ENCODE assay signal across 1 cellular context in the genomic region with DNA sequence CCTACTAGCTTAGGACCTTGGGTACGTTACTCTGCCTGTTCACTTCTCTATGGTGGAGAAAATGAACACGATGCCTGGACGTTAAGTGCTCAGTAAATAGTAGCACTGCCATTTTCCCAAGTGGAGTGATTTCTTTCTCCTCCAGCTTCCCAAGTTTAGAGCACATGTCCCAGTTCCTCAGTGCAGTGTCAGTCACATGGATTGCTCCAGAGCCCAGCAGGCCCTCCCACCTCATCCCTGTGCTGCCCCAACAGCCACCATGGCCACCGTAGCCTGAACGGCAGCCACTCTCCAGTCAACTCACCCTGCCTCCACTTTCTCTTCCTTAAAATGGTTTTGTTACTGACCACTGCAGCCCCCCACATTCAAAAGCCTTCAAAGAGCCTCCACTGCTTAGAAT.
TF ChIP-seq lines count a peak whose summit lies in the region.

No MANE protein-coding gene starts in this region.

TF ChIP-seq in K562, 482 proteins besides CTCF, POLR2A, EP300 and RAD21 (continued from another document):
- no peak for TF ChIP-seq HDAC6 (IDR thresholded peaks at IDR 0.05; ENCODE audit: low read depth, low read length)
